1 cellular context compared by ENCODE assay signal in genomic region chr16:66842765-66843164, GRCh38.
TF ChIP-seq lines count a peak whose summit lies in the region.

No MANE protein-coding gene starts in this region.

TF ChIP-seq in H1, 55 proteins besides CTCF, POLR2A, EP300 and RAD21:
- TF ChIP-seq KDM5A (IDR thresholded peaks at IDR 0.05; ENCODE audit: low read length) (no peak), SRF (IDR thresholded peaks at IDR 0.05; ENCODE audit: low read depth, low read length) (no peak), SP2 (IDR thresholded peaks at IDR 0.05; ENCODE audit: low read length) (no peak), CBX8 (IDR thresholded peaks at IDR 0.05; ENCODE audit: borderline replicate concordance, low read depth, low read length) (no peak), SUZ12 (IDR thresholded peaks at IDR 0.05; ENCODE audit: low read length) (no peak)
